In genomic region chr12:104714369-104714768, GRCh38 we compare ENCODE assay signal across 1 cellular context.
TF ChIP-seq lines count a peak whose summit lies in the region.

No MANE protein-coding gene starts in this region.

TF ChIP-seq in H1, 55 proteins besides CTCF, POLR2A, EP300 and RAD21 (continued from another document):
- TF ChIP-seq SUZ12 (IDR thresholded peaks at IDR 0.05; ENCODE audit: low read length) (no peak), FOSL1 (IDR thresholded peaks at IDR 0.05; ENCODE audit: insufficient read depth, low read depth, low read length) (no peak), CBX8 (IDR thresholded peaks at IDR 0.05; ENCODE audit: borderline replicate concordance, low read depth, low read length) (no peak), TAF7 (optimal IDR thresholded peaks at IDR 0.05; ENCODE audit: borderline replicate concordance, low read depth, low read length) (no peak), ATF2 (IDR thresholded peaks at IDR 0.05; ENCODE audit: low read length) (no peak), BACH1 (IDR thresholded peaks at IDR 0.05; ENCODE audit: low read length) (no peak), SP2 (IDR thresholded peaks at IDR 0.05; ENCODE audit: low read length) (no peak), USF2 (IDR thresholded peaks at IDR 0.05; ENCODE audit: low read length) (no peak), KDM4A (IDR thresholded peaks at IDR 0.05; ENCODE audit: low read depth, low read length, severe bottlenecking) (no peak), RBBP5 (IDR thresholded peaks at IDR 0.05; ENCODE audit: borderline replicate concordance, low read depth, low read length) (no peak)
